Comparison of ENCODE assay signal across 1 cellular context in the genomic region with DNA sequence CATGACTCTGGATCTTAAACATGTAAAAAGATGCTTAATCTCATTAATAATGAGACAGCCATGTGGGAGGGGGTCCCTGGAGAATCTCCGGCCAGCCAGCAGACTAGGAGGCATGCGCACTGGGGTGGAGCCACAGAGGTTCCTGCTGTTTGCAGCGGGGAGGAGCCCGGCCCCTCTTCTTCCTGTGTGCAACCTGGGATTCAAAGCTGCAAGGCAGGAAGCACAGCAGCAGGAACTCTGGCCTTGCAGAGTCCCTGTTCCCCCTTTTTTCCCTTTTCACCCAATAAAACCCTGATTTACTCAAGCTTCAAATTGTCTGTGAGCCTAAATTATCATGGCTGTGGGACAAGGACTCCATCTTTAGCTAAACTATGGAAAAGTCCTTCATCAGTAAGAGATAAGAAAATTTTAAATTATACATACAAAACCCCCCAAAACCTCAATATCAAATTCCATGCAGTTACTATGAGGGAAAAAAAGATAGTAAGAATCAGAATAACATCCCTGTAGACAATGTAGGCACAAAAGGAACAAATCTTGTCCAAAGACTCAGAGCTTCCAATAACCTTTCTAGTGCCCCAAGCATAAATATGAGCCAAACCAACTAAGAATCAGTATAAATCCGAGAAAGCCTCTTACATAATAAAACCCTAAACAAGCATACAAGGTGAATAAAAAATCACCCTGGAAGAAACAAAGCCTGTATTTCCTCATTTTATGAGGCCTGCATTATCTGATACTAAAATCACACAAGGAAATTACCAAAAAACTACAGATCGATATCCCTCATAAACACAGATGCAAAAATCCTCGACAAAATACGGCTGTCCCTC.
TF ChIP-seq lines count a peak whose summit lies in the region.

No MANE protein-coding gene starts in this region.

TF ChIP-seq in HepG2, 621 proteins besides CTCF, POLR2A, EP300 and RAD21 (continued from another document and continues in another):
- TF ChIP-seq, protein P1, sequence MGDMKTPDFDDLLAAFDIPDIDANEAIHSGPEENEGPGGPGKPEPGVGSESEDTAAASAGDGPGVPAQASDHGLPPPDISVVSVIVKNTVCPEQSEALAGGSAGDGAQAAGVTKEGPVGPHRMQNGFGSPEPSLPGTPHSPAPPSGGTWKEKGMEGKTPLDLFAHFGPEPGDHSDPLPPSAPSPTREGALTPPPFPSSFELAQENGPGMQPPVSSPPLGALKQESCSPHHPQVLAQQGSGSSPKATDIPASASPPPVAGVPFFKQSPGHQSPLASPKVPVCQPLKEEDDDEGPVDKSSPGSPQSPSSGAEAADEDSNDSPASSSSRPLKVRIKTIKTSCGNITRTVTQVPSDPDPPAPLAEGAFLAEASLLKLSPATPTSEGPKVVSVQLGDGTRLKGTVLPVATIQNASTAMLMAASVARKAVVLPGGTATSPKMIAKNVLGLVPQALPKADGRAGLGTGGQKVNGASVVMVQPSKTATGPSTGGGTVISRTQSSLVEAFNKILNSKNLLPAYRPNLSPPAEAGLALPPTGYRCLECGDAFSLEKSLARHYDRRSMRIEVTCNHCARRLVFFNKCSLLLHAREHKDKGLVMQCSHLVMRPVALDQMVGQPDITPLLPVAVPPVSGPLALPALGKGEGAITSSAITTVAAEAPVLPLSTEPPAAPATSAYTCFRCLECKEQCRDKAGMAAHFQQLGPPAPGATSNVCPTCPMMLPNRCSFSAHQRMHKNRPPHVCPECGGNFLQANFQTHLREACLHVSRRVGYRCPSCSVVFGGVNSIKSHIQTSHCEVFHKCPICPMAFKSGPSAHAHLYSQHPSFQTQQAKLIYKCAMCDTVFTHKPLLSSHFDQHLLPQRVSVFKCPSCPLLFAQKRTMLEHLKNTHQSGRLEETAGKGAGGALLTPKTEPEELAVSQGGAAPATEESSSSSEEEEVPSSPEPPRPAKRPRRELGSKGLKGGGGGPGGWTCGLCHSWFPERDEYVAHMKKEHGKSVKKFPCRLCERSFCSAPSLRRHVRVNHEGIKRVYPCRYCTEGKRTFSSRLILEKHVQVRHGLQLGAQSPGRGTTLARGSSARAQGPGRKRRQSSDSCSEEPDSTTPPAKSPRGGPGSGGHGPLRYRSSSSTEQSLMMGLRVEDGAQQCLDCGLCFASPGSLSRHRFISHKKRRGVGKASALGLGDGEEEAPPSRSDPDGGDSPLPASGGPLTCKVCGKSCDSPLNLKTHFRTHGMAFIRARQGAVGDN (CRISPR knock-in tag; IDR thresholded peaks at IDR 0.05) = peak; percentile 74
- peak; percentile 73 for TF ChIP-seq ZMYM4 (CRISPR knock-in tag; IDR thresholded peaks at IDR 0.05)
- no peak for TF ChIP-seq STAG1 (CRISPR knock-in tag; IDR thresholded peaks at IDR 0.05)
- no peak for TF ChIP-seq FOXA1 (IDR thresholded peaks at IDR 0.05)
- TF ChIP-seq FOXA1 (CRISPR knock-in tag; IDR thresholded peaks at IDR 0.05) = 0 out of 2 replicates have a peak, but pooled peaks have one; percentile 34
- TF ChIP-seq, protein P2, sequence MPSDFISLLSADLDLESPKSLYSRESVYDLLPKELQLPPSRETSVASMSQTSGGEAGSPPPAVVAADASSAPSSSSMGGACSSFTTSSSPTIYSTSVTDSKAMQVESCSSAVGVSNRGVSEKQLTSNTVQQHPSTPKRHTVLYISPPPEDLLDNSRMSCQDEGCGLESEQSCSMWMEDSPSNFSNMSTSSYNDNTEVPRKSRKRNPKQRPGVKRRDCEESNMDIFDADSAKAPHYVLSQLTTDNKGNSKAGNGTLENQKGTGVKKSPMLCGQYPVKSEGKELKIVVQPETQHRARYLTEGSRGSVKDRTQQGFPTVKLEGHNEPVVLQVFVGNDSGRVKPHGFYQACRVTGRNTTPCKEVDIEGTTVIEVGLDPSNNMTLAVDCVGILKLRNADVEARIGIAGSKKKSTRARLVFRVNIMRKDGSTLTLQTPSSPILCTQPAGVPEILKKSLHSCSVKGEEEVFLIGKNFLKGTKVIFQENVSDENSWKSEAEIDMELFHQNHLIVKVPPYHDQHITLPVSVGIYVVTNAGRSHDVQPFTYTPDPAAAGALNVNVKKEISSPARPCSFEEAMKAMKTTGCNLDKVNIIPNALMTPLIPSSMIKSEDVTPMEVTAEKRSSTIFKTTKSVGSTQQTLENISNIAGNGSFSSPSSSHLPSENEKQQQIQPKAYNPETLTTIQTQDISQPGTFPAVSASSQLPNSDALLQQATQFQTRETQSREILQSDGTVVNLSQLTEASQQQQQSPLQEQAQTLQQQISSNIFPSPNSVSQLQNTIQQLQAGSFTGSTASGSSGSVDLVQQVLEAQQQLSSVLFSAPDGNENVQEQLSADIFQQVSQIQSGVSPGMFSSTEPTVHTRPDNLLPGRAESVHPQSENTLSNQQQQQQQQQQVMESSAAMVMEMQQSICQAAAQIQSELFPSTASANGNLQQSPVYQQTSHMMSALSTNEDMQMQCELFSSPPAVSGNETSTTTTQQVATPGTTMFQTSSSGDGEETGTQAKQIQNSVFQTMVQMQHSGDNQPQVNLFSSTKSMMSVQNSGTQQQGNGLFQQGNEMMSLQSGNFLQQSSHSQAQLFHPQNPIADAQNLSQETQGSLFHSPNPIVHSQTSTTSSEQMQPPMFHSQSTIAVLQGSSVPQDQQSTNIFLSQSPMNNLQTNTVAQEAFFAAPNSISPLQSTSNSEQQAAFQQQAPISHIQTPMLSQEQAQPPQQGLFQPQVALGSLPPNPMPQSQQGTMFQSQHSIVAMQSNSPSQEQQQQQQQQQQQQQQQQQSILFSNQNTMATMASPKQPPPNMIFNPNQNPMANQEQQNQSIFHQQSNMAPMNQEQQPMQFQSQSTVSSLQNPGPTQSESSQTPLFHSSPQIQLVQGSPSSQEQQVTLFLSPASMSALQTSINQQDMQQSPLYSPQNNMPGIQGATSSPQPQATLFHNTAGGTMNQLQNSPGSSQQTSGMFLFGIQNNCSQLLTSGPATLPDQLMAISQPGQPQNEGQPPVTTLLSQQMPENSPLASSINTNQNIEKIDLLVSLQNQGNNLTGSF (CRISPR knock-in tag; IDR thresholded peaks at IDR 0.05) = no peak
- TF ChIP-seq, protein P3, sequence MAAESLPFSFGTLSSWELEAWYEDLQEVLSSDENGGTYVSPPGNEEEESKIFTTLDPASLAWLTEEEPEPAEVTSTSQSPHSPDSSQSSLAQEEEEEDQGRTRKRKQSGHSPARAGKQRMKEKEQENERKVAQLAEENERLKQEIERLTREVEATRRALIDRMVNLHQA (CRISPR knock-in tag; IDR thresholded peaks at IDR 0.05) = no peak
- TF ChIP-seq, protein P4, sequence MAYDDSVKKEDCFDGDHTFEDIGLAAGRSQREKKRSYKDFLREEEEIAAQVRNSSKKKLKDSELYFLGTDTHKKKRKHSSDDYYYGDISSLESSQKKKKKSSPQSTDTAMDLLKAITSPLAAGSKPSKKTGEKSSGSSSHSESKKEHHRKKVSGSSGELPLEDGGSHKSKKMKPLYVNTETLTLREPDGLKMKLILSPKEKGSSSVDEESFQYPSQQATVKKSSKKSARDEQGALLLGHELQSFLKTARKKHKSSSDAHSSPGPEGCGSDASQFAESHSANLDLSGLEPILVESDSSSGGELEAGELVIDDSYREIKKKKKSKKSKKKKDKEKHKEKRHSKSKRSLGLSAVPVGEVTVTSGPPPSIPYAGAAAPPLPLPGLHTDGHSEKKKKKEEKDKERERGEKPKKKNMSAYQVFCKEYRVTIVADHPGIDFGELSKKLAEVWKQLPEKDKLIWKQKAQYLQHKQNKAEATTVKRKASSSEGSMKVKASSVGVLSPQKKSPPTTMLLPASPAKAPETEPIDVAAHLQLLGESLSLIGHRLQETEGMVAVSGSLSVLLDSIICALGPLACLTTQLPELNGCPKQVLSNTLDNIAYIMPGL (CRISPR knock-in tag; IDR thresholded peaks at IDR 0.05; ENCODE audit: borderline replicate concordance in 1 of 2, low read depth in 1 of 2) = no peak
- no peak for TF ChIP-seq GPN1 (CRISPR knock-in tag; IDR thresholded peaks at IDR 0.05; ENCODE audit: borderline replicate concordance)
- TF ChIP-seq, protein P5, sequence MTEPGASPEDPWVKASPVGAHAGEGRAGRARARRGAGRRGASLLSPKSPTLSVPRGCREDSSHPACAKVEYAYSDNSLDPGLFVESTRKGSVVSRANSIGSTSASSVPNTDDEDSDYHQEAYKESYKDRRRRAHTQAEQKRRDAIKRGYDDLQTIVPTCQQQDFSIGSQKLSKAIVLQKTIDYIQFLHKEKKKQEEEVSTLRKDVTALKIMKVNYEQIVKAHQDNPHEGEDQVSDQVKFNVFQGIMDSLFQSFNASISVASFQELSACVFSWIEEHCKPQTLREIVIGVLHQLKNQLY (CRISPR knock-in tag; IDR thresholded peaks at IDR 0.05) = no peak
- peak; percentile 68; the same call in 1 of the 2 replicates for TF ChIP-seq SP5 (CRISPR knock-in tag; IDR thresholded peaks at IDR 0.05; ENCODE audit: borderline replicate concordance, low read depth)
- peak; percentile 66 for TF ChIP-seq POLR2AphosphoS5 (IDR thresholded peaks at IDR 0.05; ENCODE audit: low read depth, low read length)
- peak; percentile 79; the same call in 1 of the 2 replicates for TF ChIP-seq PPARG (CRISPR knock-in tag; conservative IDR thresholded peaks at IDR 0.05)
- TF ChIP-seq ZNF792 (CRISPR knock-in tag; IDR thresholded peaks at IDR 0.05) = peak; percentile 60; the same call in 1 of the 2 replicates
- peak; percentile 18; the same call in 1 of the 2 replicates for TF ChIP-seq FOXA3 (CRISPR knock-in tag; IDR thresholded peaks at IDR 0.05)
- TF ChIP-seq, protein P6, sequence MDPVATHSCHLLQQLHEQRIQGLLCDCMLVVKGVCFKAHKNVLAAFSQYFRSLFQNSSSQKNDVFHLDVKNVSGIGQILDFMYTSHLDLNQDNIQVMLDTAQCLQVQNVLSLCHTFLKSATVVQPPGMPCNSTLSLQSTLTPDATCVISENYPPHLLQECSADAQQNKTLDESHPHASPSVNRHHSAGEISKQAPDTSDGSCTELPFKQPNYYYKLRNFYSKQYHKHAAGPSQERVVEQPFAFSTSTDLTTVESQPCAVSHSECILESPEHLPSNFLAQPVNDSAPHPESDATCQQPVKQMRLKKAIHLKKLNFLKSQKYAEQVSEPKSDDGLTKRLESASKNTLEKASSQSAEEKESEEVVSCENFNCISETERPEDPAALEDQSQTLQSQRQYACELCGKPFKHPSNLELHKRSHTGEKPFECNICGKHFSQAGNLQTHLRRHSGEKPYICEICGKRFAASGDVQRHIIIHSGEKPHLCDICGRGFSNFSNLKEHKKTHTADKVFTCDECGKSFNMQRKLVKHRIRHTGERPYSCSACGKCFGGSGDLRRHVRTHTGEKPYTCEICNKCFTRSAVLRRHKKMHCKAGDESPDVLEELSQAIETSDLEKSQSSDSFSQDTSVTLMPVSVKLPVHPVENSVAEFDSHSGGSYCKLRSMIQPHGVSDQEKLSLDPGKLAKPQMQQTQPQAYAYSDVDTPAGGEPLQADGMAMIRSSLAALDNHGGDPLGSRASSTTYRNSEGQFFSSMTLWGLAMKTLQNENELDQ (CRISPR knock-in tag; IDR thresholded peaks at IDR 0.05; ENCODE audit: borderline replicate concordance) = no peak
- TF ChIP-seq ZNF839 (CRISPR knock-in tag; IDR thresholded peaks at IDR 0.05; ENCODE audit: borderline replicate concordance) = no peak
- no peak for TF ChIP-seq ZNF251 (CRISPR knock-in tag; IDR thresholded peaks at IDR 0.05)
- no peak for TF ChIP-seq ZMAT3 (CRISPR knock-in tag; conservative IDR thresholded peaks at IDR 0.05)
- no peak for TF ChIP-seq NCOA5 (CRISPR knock-in tag; IDR thresholded peaks at IDR 0.05)
- TF ChIP-seq ZFY (CRISPR knock-in tag; IDR thresholded peaks at IDR 0.05) = no peak
- no peak for TF ChIP-seq MAFF (IDR thresholded peaks at IDR 0.05; ENCODE audit: low read depth, low read length)
- TF ChIP-seq ZNF33A (CRISPR knock-in tag; IDR thresholded peaks at IDR 0.05; ENCODE audit: borderline replicate concordance) = no peak
- peak; percentile 45; the same call in 1 of the 2 replicates for TF ChIP-seq ZNF614 (CRISPR knock-in tag; IDR thresholded peaks at IDR 0.05; ENCODE audit: borderline replicate concordance)
- TF ChIP-seq, protein P7, sequence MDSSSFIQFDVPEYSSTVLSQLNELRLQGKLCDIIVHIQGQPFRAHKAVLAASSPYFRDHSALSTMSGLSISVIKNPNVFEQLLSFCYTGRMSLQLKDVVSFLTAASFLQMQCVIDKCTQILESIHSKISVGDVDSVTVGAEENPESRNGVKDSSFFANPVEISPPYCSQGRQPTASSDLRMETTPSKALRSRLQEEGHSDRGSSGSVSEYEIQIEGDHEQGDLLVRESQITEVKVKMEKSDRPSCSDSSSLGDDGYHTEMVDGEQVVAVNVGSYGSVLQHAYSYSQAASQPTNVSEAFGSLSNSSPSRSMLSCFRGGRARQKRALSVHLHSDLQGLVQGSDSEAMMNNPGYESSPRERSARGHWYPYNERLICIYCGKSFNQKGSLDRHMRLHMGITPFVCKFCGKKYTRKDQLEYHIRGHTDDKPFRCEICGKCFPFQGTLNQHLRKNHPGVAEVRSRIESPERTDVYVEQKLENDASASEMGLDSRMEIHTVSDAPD (CRISPR knock-in tag; IDR thresholded peaks at IDR 0.05) = no peak; the same call in 1 of the 2 replicates
- no peak for TF ChIP-seq FLYWCH1 (CRISPR knock-in tag; IDR thresholded peaks at IDR 0.05)
- no peak for TF ChIP-seq ZSCAN12 (CRISPR knock-in tag; IDR thresholded peaks at IDR 0.05)
- peak; percentile 54; the same call in 1 of the 2 replicates for TF ChIP-seq ZNF263 (CRISPR knock-in tag; IDR thresholded peaks at IDR 0.05)
- no peak for TF ChIP-seq SETDB1 (CRISPR knock-in tag; IDR thresholded peaks at IDR 0.05; ENCODE audit: borderline replicate concordance)
- no peak for TF ChIP-seq WIZ (CRISPR knock-in tag; IDR thresholded peaks at IDR 0.05)
- TF ChIP-seq KAT8 (CRISPR knock-in tag; IDR thresholded peaks at IDR 0.05) = peak; percentile 75
- TF ChIP-seq ZNF749 (CRISPR knock-in tag; IDR thresholded peaks at IDR 0.05; ENCODE audit: borderline replicate concordance) = no peak
- TF ChIP-seq NFE2 (CRISPR knock-in tag; IDR thresholded peaks at IDR 0.05) = no peak
- no peak for TF ChIP-seq ATAD3A (CRISPR knock-in tag; IDR thresholded peaks at IDR 0.05)
- peak; percentile 65 for TF ChIP-seq POLR2G (IDR thresholded peaks at IDR 0.05; ENCODE audit: low read depth, low read length)
- peak; percentile 47 for TF ChIP-seq GATAD1 (CRISPR knock-in tag; IDR thresholded peaks at IDR 0.05)
- TF ChIP-seq, protein P8, sequence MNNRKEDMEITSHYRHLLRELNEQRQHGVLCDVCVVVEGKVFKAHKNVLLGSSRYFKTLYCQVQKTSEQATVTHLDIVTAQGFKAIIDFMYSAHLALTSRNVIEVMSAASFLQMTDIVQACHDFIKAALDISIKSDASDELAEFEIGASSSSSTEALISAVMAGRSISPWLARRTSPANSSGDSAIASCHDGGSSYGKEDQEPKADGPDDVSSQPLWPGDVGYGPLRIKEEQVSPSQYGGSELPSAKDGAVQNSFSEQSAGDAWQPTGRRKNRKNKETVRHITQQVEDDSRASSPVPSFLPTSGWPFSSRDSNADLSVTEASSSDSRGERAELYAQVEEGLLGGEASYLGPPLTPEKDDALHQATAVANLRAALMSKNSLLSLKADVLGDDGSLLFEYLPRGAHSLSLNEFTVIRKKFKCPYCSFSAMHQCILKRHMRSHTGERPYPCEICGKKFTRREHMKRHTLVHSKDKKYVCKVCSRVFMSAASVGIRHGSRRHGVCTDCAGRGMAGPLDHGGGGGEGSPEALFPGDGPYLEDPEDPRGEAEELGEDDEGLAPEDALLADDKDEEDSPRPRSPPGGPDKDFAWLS (CRISPR knock-in tag; IDR thresholded peaks at IDR 0.05; ENCODE audit: borderline replicate concordance) = no peak
- no peak for TF ChIP-seq ZFP37 (CRISPR knock-in tag; IDR thresholded peaks at IDR 0.05; ENCODE audit: borderline replicate concordance)
- TF ChIP-seq ISX (CRISPR knock-in tag; conservative IDR thresholded peaks at IDR 0.05) = no peak
